1 cellular context compared by ENCODE assay signal in the genomic region with DNA sequence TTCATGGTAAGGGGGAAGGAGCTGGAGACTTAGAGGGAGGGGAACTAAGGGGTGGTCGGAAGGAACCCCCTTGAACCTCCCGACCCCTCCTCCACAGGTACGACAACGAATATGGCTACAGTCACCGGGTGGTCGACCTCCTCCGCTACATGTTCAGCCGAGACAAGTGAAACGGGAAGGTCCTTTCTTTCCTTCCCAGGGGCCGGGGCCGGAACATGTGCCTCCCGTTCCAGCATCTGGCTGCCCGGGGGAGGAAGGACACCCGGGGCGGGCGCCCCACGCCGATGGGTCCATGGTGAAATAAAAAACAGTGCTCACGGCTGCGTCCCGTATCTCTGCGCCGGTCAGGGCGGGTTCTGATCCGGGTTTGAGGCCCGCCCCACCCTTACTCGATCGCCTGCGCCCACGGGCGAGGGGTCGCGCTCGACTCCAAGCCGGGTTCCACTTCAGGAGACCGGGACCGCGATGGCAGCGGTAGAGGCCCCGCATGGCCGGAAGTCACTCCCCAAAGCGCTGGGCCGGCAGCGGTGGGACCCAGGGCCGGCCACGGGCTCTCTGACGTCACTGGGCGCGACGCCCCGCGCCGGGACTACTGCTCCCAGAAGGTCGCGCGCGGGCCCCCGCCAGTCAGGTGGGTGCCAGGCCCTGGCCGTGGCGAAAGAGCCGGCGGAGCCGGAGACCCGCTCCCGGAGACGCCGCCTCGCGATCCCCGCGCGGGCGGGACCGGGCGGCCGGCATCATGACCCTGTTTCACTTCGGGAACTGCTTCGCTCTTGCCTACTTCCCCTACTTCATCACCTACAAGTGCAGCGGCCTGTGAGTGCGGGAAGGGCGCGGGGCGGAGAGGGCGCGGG.
TF ChIP-seq lines count a peak whose summit lies in the region.

A gene with protein sequence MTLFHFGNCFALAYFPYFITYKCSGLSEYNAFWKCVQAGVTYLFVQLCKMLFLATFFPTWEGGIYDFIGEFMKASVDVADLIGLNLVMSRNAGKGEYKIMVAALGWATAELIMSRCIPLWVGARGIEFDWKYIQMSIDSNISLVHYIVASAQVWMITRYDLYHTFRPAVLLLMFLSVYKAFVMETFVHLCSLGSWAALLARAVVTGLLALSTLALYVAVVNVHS (plus strand): TSS at position 626 of the 854 bp plus-strand sequence. CDS start 114 bp downstream, at position 740.

TF ChIP-seq in K562, 482 proteins besides CTCF, POLR2A, EP300 and RAD21 (continued from another document and continues in another):
- TF ChIP-seq, protein P1, sequence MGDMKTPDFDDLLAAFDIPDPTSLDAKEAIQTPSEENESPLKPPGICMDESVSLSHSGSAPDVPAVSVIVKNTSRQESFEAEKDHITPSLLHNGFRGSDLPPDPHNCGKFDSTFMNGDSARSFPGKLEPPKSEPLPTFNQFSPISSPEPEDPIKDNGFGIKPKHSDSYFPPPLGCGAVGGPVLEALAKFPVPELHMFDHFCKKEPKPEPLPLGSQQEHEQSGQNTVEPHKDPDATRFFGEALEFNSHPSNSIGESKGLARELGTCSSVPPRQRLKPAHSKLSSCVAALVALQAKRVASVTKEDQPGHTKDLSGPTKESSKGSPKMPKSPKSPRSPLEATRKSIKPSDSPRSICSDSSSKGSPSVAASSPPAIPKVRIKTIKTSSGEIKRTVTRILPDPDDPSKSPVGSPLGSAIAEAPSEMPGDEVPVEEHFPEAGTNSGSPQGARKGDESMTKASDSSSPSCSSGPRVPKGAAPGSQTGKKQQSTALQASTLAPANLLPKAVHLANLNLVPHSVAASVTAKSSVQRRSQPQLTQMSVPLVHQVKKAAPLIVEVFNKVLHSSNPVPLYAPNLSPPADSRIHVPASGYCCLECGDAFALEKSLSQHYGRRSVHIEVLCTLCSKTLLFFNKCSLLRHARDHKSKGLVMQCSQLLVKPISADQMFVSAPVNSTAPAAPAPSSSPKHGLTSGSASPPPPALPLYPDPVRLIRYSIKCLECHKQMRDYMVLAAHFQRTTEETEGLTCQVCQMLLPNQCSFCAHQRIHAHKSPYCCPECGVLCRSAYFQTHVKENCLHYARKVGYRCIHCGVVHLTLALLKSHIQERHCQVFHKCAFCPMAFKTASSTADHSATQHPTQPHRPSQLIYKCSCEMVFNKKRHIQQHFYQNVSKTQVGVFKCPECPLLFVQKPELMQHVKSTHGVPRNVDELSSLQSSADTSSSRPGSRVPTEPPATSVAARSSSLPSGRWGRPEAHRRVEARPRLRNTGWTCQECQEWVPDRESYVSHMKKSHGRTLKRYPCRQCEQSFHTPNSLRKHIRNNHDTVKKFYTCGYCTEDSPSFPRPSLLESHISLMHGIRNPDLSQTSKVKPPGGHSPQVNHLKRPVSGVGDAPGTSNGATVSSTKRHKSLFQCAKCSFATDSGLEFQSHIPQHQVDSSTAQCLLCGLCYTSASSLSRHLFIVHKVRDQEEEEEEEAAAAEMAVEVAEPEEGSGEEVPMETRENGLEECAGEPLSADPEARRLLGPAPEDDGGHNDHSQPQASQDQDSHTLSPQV (IDR thresholded peaks at IDR 0.05), result no peak
- TF ChIP-seq JUND (IDR thresholded peaks at IDR 0.05; ENCODE audit: borderline replicate concordance, low read depth, low read length), result peak; percentile 71
- TF ChIP-seq JUND (tag; IDR thresholded peaks at IDR 0.05; ENCODE audit: borderline replicate concordance, low read depth, low read length), result no peak; the same call in 2 of the 3 replicates
- TF ChIP-seq ZBTB7A (IDR thresholded peaks at IDR 0.05; ENCODE audit: borderline replicate concordance, control insufficient read depth, low read depth, low read length), result 0 out of 2 replicates have a peak, but pooled peaks have one; percentile 10
- no peak for TF ChIP-seq SMC3 (conservative IDR thresholded peaks at IDR 0.05; ENCODE audit: insufficient read depth, low read depth, low read length)
- peak; percentile 88 for TF ChIP-seq SUPT5H (IDR thresholded peaks at IDR 0.05)
- no peak for TF ChIP-seq IFI16 (CRISPR knock-in tag; IDR thresholded peaks at IDR 0.05)
- TF ChIP-seq, protein P2, sequence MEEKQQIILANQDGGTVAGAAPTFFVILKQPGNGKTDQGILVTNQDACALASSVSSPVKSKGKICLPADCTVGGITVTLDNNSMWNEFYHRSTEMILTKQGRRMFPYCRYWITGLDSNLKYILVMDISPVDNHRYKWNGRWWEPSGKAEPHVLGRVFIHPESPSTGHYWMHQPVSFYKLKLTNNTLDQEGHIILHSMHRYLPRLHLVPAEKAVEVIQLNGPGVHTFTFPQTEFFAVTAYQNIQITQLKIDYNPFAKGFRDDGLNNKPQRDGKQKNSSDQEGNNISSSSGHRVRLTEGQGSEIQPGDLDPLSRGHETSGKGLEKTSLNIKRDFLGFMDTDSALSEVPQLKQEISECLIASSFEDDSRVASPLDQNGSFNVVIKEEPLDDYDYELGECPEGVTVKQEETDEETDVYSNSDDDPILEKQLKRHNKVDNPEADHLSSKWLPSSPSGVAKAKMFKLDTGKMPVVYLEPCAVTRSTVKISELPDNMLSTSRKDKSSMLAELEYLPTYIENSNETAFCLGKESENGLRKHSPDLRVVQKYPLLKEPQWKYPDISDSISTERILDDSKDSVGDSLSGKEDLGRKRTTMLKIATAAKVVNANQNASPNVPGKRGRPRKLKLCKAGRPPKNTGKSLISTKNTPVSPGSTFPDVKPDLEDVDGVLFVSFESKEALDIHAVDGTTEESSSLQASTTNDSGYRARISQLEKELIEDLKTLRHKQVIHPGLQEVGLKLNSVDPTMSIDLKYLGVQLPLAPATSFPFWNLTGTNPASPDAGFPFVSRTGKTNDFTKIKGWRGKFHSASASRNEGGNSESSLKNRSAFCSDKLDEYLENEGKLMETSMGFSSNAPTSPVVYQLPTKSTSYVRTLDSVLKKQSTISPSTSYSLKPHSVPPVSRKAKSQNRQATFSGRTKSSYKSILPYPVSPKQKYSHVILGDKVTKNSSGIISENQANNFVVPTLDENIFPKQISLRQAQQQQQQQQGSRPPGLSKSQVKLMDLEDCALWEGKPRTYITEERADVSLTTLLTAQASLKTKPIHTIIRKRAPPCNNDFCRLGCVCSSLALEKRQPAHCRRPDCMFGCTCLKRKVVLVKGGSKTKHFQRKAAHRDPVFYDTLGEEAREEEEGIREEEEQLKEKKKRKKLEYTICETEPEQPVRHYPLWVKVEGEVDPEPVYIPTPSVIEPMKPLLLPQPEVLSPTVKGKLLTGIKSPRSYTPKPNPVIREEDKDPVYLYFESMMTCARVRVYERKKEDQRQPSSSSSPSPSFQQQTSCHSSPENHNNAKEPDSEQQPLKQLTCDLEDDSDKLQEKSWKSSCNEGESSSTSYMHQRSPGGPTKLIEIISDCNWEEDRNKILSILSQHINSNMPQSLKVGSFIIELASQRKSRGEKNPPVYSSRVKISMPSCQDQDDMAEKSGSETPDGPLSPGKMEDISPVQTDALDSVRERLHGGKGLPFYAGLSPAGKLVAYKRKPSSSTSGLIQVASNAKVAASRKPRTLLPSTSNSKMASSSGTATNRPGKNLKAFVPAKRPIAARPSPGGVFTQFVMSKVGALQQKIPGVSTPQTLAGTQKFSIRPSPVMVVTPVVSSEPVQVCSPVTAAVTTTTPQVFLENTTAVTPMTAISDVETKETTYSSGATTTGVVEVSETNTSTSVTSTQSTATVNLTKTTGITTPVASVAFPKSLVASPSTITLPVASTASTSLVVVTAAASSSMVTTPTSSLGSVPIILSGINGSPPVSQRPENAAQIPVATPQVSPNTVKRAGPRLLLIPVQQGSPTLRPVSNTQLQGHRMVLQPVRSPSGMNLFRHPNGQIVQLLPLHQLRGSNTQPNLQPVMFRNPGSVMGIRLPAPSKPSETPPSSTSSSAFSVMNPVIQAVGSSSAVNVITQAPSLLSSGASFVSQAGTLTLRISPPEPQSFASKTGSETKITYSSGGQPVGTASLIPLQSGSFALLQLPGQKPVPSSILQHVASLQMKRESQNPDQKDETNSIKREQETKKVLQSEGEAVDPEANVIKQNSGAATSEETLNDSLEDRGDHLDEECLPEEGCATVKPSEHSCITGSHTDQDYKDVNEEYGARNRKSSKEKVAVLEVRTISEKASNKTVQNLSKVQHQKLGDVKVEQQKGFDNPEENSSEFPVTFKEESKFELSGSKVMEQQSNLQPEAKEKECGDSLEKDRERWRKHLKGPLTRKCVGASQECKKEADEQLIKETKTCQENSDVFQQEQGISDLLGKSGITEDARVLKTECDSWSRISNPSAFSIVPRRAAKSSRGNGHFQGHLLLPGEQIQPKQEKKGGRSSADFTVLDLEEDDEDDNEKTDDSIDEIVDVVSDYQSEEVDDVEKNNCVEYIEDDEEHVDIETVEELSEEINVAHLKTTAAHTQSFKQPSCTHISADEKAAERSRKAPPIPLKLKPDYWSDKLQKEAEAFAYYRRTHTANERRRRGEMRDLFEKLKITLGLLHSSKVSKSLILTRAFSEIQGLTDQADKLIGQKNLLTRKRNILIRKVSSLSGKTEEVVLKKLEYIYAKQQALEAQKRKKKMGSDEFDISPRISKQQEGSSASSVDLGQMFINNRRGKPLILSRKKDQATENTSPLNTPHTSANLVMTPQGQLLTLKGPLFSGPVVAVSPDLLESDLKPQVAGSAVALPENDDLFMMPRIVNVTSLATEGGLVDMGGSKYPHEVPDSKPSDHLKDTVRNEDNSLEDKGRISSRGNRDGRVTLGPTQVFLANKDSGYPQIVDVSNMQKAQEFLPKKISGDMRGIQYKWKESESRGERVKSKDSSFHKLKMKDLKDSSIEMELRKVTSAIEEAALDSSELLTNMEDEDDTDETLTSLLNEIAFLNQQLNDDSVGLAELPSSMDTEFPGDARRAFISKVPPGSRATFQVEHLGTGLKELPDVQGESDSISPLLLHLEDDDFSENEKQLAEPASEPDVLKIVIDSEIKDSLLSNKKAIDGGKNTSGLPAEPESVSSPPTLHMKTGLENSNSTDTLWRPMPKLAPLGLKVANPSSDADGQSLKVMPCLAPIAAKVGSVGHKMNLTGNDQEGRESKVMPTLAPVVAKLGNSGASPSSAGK (IDR thresholded peaks at IDR 0.05), result peak; percentile 47; the same call in 1 of the 2 replicates
- no peak for TF ChIP-seq ZNF175 (CRISPR knock-in tag; IDR thresholded peaks at IDR 0.05; ENCODE audit: low read depth)
- TF ChIP-seq NFXL1 (CRISPR knock-in tag; IDR thresholded peaks at IDR 0.05), result no peak
- TF ChIP-seq TRIM28 (IDR thresholded peaks at IDR 0.05), result no peak
- no peak for TF ChIP-seq GTF2E2 (tag; IDR thresholded peaks at IDR 0.05)
- TF ChIP-seq NR4A1 (CRISPR knock-in tag; IDR thresholded peaks at IDR 0.05), result 0 out of 2 replicates have a peak, but pooled peaks have one; percentile 17
- no peak for TF ChIP-seq NR4A1 (tag; IDR thresholded peaks at IDR 0.05)
- no peak for TF ChIP-seq HMG20A (CRISPR knock-in tag; conservative IDR thresholded peaks at IDR 0.05)
- TF ChIP-seq, protein P3, sequence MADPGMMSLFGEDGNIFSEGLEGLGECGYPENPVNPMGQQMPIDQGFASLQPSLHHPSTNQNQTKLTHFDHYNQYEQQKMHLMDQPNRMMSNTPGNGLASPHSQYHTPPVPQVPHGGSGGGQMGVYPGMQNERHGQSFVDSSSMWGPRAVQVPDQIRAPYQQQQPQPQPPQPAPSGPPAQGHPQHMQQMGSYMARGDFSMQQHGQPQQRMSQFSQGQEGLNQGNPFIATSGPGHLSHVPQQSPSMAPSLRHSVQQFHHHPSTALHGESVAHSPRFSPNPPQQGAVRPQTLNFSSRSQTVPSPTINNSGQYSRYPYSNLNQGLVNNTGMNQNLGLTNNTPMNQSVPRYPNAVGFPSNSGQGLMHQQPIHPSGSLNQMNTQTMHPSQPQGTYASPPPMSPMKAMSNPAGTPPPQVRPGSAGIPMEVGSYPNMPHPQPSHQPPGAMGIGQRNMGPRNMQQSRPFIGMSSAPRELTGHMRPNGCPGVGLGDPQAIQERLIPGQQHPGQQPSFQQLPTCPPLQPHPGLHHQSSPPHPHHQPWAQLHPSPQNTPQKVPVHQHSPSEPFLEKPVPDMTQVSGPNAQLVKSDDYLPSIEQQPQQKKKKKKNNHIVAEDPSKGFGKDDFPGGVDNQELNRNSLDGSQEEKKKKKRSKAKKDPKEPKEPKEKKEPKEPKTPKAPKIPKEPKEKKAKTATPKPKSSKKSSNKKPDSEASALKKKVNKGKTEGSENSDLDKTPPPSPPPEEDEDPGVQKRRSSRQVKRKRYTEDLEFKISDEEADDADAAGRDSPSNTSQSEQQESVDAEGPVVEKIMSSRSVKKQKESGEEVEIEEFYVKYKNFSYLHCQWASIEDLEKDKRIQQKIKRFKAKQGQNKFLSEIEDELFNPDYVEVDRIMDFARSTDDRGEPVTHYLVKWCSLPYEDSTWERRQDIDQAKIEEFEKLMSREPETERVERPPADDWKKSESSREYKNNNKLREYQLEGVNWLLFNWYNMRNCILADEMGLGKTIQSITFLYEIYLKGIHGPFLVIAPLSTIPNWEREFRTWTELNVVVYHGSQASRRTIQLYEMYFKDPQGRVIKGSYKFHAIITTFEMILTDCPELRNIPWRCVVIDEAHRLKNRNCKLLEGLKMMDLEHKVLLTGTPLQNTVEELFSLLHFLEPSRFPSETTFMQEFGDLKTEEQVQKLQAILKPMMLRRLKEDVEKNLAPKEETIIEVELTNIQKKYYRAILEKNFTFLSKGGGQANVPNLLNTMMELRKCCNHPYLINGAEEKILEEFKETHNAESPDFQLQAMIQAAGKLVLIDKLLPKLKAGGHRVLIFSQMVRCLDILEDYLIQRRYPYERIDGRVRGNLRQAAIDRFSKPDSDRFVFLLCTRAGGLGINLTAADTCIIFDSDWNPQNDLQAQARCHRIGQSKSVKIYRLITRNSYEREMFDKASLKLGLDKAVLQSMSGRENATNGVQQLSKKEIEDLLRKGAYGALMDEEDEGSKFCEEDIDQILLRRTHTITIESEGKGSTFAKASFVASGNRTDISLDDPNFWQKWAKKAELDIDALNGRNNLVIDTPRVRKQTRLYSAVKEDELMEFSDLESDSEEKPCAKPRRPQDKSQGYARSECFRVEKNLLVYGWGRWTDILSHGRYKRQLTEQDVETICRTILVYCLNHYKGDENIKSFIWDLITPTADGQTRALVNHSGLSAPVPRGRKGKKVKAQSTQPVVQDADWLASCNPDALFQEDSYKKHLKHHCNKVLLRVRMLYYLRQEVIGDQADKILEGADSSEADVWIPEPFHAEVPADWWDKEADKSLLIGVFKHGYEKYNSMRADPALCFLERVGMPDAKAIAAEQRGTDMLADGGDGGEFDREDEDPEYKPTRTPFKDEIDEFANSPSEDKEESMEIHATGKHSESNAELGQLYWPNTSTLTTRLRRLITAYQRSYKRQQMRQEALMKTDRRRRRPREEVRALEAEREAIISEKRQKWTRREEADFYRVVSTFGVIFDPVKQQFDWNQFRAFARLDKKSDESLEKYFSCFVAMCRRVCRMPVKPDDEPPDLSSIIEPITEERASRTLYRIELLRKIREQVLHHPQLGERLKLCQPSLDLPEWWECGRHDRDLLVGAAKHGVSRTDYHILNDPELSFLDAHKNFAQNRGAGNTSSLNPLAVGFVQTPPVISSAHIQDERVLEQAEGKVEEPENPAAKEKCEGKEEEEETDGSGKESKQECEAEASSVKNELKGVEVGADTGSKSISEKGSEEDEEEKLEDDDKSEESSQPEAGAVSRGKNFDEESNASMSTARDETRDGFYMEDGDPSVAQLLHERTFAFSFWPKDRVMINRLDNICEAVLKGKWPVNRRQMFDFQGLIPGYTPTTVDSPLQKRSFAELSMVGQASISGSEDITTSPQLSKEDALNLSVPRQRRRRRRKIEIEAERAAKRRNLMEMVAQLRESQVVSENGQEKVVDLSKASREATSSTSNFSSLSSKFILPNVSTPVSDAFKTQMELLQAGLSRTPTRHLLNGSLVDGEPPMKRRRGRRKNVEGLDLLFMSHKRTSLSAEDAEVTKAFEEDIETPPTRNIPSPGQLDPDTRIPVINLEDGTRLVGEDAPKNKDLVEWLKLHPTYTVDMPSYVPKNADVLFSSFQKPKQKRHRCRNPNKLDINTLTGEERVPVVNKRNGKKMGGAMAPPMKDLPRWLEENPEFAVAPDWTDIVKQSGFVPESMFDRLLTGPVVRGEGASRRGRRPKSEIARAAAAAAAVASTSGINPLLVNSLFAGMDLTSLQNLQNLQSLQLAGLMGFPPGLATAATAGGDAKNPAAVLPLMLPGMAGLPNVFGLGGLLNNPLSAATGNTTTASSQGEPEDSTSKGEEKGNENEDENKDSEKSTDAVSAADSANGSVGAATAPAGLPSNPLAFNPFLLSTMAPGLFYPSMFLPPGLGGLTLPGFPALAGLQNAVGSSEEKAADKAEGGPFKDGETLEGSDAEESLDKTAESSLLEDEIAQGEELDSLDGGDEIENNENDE (IDR thresholded peaks at IDR 0.05; ENCODE audit: low read depth, low read length), result no peak
- TF ChIP-seq ZNF212 (CRISPR knock-in tag; IDR thresholded peaks at IDR 0.05), result no peak
- TF ChIP-seq ZNF431 (CRISPR knock-in tag; IDR thresholded peaks at IDR 0.05), result no peak; the same call in 1 of the 2 replicates
